38 cellular contexts compared by ENCODE assay signal in genomic region chr18:34887881-34888580, GRCh38.
"Had no signal": no experiment of that assay in that cellular context is flagged by ENCODE, and none has a peak within 500 bp of the region (broad histone marks: within the 10 kb centered on the region; RNA-seq: fewer than 3 reads in every experiment).

No MANE protein-coding gene starts in this region.

- H3K9me3 ChIP-seq: adrenal gland, body of pancreas had no signal

- H3K27ac Mint-ChIP-seq: activated B cell treated with CpG ODN at 0.5 μM for 24 hours; activated CD4-positive, alpha-beta memory T cell treated with anti-CD3 and anti-CD28 coated beads for 36 hours; activated CD4-positive, alpha-beta T cell treated with anti-CD3 and anti-CD28 coated beads, Interleukin-2, amount 10 ng/mL, durations not matched to agents 24 days and 14 days; activated CD8-positive, alpha-beta T cell treated with anti-CD3 and anti-CD28 coated beads for 36 hours; activated naive CD4-positive, alpha-beta T cell treated with anti-CD3 and anti-CD28 coated beads for 36 hours; activated naive CD4-positive, alpha-beta T cell treated with anti-CD3 and anti-CD28 coated beads, Interleukin-2, amount 50 U/mL, for 72 hours; activated naive CD8-positive, alpha-beta T cell treated with anti-CD3 and anti-CD28 coated beads for 36 hours; activated T-cell treated with anti-CD3 and anti-CD28 coated beads, Interleukin-2, amount 50 U/mL, for 72 hours; activated T-helper 1 cell treated with anti-CD3 and anti-CD28 coated beads, Interleukin-12 subunit alpha, Interleukin-12 subunit beta, Interleukin-2, Interleukin-4 antibody, amounts not matched to agents 30 ng/mL and 10 ng/mL and 1 ng/mL, durations not matched to agents 14 hours and 24 hours and 36 hours; activated T-helper 17 cell treated with anti-CD3 and anti-CD28 coated beads, Interleukin-2, amount 50 U/mL, for 72 hours; T-helper 1 cell treated with Interleukin-12 subunit alpha and Interleukin-12 subunit beta and Interleukin-4 antibody, amounts not matched to agents 30 μg/mL and 1 μg/mL, for 36 hours; T-helper 2 cell treated with Interferon-gamma antibody and Interleukin-4, amounts not matched to agents 5 μg/mL and 100 μg/mL, for 36 hours had no signal

- DNase-seq: activated B cell treated with CpG ODN at 0.5 μM for 24 hours; activated CD4-positive, alpha-beta memory T cell treated with anti-CD3 and anti-CD28 coated beads for 36 hours; activated CD4-positive, alpha-beta T cell treated with anti-CD3 and anti-CD28 coated beads for 4 hours; activated CD4-positive, alpha-beta T cell treated with anti-CD3 and anti-CD28 coated beads, Interleukin-2, amount 10 ng/mL, durations not matched to agents 24 days and 14 days; activated CD4-positive, alpha-beta T cell treated with anti-CD3 and anti-CD28 coated beads, Interleukin-2, amount 50 U/mL, for 1 hour; activated CD4-positive, alpha-beta T cell treated with anti-CD3 and anti-CD28 coated beads, Interleukin-2, amount 50 U/mL, for 4 hours; activated CD4-positive, CD25-positive, alpha-beta regulatory T cell treated with anti-CD3 and anti-CD28 coated beads, Interleukin-2, amount 50 U/mL, for 72 hours; activated CD8-positive, alpha-beta memory T cell treated with anti-CD3 and anti-CD28 coated beads, Interleukin-2, amount 50 U/mL, for 4 hours; activated CD8-positive, alpha-beta T cell treated with anti-CD3 and anti-CD28 coated beads for 36 hours; activated effector memory CD4-positive, alpha-beta T cell treated with anti-CD3 and anti-CD28 coated beads, Interleukin-2, amount 50 U/mL, for 16 hours; activated gamma-delta T cell treated with Interleukin-2 at 50 U/mL for 16 hours; activated naive CD4-positive, alpha-beta T cell; activated naive CD4-positive, alpha-beta T cell treated with anti-CD3 and anti-CD28 coated beads for 36 hours; activated naive CD4-positive, alpha-beta T cell treated with anti-CD3 and anti-CD28 coated beads, Interleukin-2, amount 50 U/mL, for 16 hours; activated naive CD8-positive, alpha-beta T cell treated with anti-CD3 and anti-CD28 coated beads for 36 hours; activated T-cell treated with anti-CD3 and anti-CD28 coated beads for 4 hours; activated T-cell treated with anti-CD3 and anti-CD28 coated beads, Interleukin-2, amount 50 U/mL, for 1 hour; activated T-cell treated with anti-CD3 and anti-CD28 coated beads, Interleukin-2, amount 50 U/mL, for 4 hours; activated T-cell treated with anti-CD3 and anti-CD28 coated beads, Interleukin-2, amount 50 U/mL, for 72 hours; adrenal gland; amniotic stem cell; aorta; body of pancreas; brain microvascular endothelial cell; central memory CD4-positive, alpha-beta T cell; SW 1271; T-helper 1 cell; T-helper 2 cell; T-helper 9 cell had no signal

- H3K27me3 ChIP-seq: adrenal gland, body of pancreas, brain microvascular endothelial cell, breast epithelium had no signal

- H3K4me3 Mint-ChIP-seq: activated B cell treated with CpG ODN at 0.5 μM for 24 hours; activated CD4-positive, alpha-beta memory T cell treated with anti-CD3 and anti-CD28 coated beads for 36 hours; activated CD4-positive, alpha-beta T cell treated with anti-CD3 and anti-CD28 coated beads, Interleukin-2, amount 10 ng/mL, durations not matched to agents 24 days and 14 days; activated CD8-positive, alpha-beta T cell treated with anti-CD3 and anti-CD28 coated beads for 36 hours; activated naive CD4-positive, alpha-beta T cell treated with anti-CD3 and anti-CD28 coated beads for 36 hours; activated naive CD8-positive, alpha-beta T cell treated with anti-CD3 and anti-CD28 coated beads for 36 hours; activated T-cell treated with anti-CD3 and anti-CD28 coated beads, Interleukin-2, amount 50 U/mL, for 4 hours; activated T-cell treated with anti-CD3 and anti-CD28 coated beads, Interleukin-2, amount 50 U/mL, for 72 hours; activated T-helper 1 cell treated with anti-CD3 and anti-CD28 coated beads, Interleukin-12 subunit alpha, Interleukin-12 subunit beta, Interleukin-2, Interleukin-4 antibody, amounts not matched to agents 30 ng/mL and 10 ng/mL and 1 ng/mL, durations not matched to agents 14 hours and 24 hours and 36 hours; activated T-helper 17 cell treated with anti-CD3 and anti-CD28 coated beads, Interleukin-2, amount 50 U/mL, for 72 hours; T-helper 1 cell treated with Interleukin-12 subunit alpha and Interleukin-12 subunit beta and Interleukin-4 antibody, amounts not matched to agents 30 μg/mL and 1 μg/mL, for 36 hours; T-helper 2 cell treated with Interferon-gamma antibody and Interleukin-4, amounts not matched to agents 5 μg/mL and 100 μg/mL, for 36 hours had no signal

- H3K4me3 ChIP-seq: adrenal gland, body of pancreas, breast epithelium had no signal

- H3K4me1 ChIP-seq: adrenal gland, body of pancreas, breast epithelium had no signal

- FAIRE-seq: astrocyte, TTC549 had no signal

- H3K36me3 Mint-ChIP-seq: activated CD4-positive, alpha-beta memory T cell treated with anti-CD3 and anti-CD28 coated beads for 36 hours; activated naive CD4-positive, alpha-beta T cell treated with anti-CD3 and anti-CD28 coated beads, Interleukin-2, amount 50 U/mL, for 72 hours; activated naive CD8-positive, alpha-beta T cell treated with anti-CD3 and anti-CD28 coated beads for 36 hours had no signal

- H3K27me3 Mint-ChIP-seq: activated CD4-positive, alpha-beta T cell treated with anti-CD3 and anti-CD28 coated beads, Interleukin-2, amount 10 ng/mL, durations not matched to agents 24 days and 14 days had no signal

- H3K36me3 ChIP-seq: adrenal gland, brain microvascular endothelial cell, breast epithelium had no signal

- ATAC-seq: activated CD8-positive, alpha-beta T cell treated with anti-CD3 and anti-CD28 coated beads for 36 hours; activated naive CD4-positive, alpha-beta T cell treated with anti-CD3 and anti-CD28 coated beads, Interleukin-2, amount 50 U/mL, for 72 hours; activated T-cell treated with anti-CD3 and anti-CD28 coated beads, Interleukin-2, amount 50 U/mL, for 4 hours; activated T-cell treated with anti-CD3 and anti-CD28 coated beads, Interleukin-2, amount 50 U/mL, for 72 hours; activated T-helper 17 cell treated with anti-CD3 and anti-CD28 coated beads, Interleukin-2, amount 50 U/mL, for 72 hours; body of pancreas had no signal

- H3K9me3 Mint-ChIP-seq: activated B cell treated with CpG ODN at 0.5 μM for 24 hours; activated CD4-positive, alpha-beta memory T cell treated with anti-CD3 and anti-CD28 coated beads for 36 hours; activated CD4-positive, alpha-beta T cell treated with anti-CD3 and anti-CD28 coated beads, Interleukin-2, amount 10 ng/mL, durations not matched to agents 24 days and 14 days; activated CD8-positive, alpha-beta T cell treated with anti-CD3 and anti-CD28 coated beads for 36 hours; activated naive CD4-positive, alpha-beta T cell treated with anti-CD3 and anti-CD28 coated beads for 36 hours; activated naive CD8-positive, alpha-beta T cell treated with anti-CD3 and anti-CD28 coated beads for 36 hours; activated T-cell treated with anti-CD3 and anti-CD28 coated beads, Interleukin-2, amount 50 U/mL, for 4 hours; activated T-cell treated with anti-CD3 and anti-CD28 coated beads, Interleukin-2, amount 50 U/mL, for 72 hours; activated T-helper 17 cell treated with anti-CD3 and anti-CD28 coated beads, Interleukin-2, amount 50 U/mL, for 72 hours; T-helper 2 cell treated with Interferon-gamma antibody and Interleukin-4, amounts not matched to agents 5 μg/mL and 100 μg/mL, for 36 hours had no signal

- H3K27ac ChIP-seq: adrenal gland, body of pancreas, brain microvascular endothelial cell, breast epithelium, VCaP had no signal

- H3K4me1 Mint-ChIP-seq: activated B cell treated with CpG ODN at 0.5 μM for 24 hours; activated T-helper 17 cell treated with anti-CD3 and anti-CD28 coated beads, Interleukin-2, amount 50 U/mL, for 72 hours had no signal
